In genomic region chr5:168012006-168012405, GRCh38 we compare ENCODE assay signal across 1 cellular context.
TF ChIP-seq lines count a peak whose summit lies in the region.

No MANE protein-coding gene starts in this region.

TF ChIP-seq in WTC11, 78 proteins besides CTCF, POLR2A, EP300 and RAD21 (continued from another document):
- TF ChIP-seq PRDM15 (CRISPR knock-in tag; IDR thresholded peaks at IDR 0.05) (no peak), ERG (CRISPR knock-in tag; IDR thresholded peaks at IDR 0.05) (no peak), ZNF281 (CRISPR knock-in tag; IDR thresholded peaks at IDR 0.05) (no peak), ATF2 (CRISPR knock-in tag; IDR thresholded peaks at IDR 0.05; ENCODE audit: borderline replicate concordance, low read depth) (no peak)
